2 cellular contexts compared by ENCODE assay signal in genomic region chr22:43080661-43081060, GRCh38. TPM values are rescaled to one million over a fixed set of nuclear protein-coding genes. Genes with fewer than 3 reads are reported as not detected.
"Had no signal": no experiment of that assay in that cellular context is flagged by ENCODE, and none has a peak within 500 bp of the region (broad histone marks: within the 10 kb centered on the region; RNA-seq: fewer than 3 reads in every experiment).

No MANE protein-coding gene starts in this region.

RNA-seq across cellular contexts. Expression of gene BIK, which starts 29.9 kb away (rescaled TPM):
- total RNA-seq: aorta, frontal cortex had no signal
